ENCODE assay signal across 9 cellular contexts in genomic region chr5:90475436-90475980, GRCh38. TPM values are rescaled to one million over a fixed set of nuclear protein-coding genes. Genes with fewer than 3 reads are reported as not detected.
DNase-seq lines count a peak whose midpoint lies in the region; ATAC-seq and TF ChIP-seq lines count a peak whose summit lies in the region.
"Had no signal": no experiment of that assay in that cellular context is flagged by ENCODE, and none has a peak within 500 bp of the region (broad histone marks: within the 10 kb centered on the region; RNA-seq: fewer than 3 reads in every experiment).

No MANE protein-coding gene starts in this region.

- peak overlapping the region; percentile 94 for H3K4me3 Mint-ChIP-seq in activated T-cell treated with anti-CD3 and anti-CD28 coated beads, Interleukin-2, amount 50 U/mL, for 24 hours
- H3K4me3 Mint-ChIP-seq in T-helper 17 cell = peak overlapping the region; percentile 98
- peak overlapping the region; percentile 96 for H3K4me3 Mint-ChIP-seq in glutamatergic neuron (ENCODE audit: unreplicated experiment)

- ATAC-seq in T-helper 17 cell = no peak

- H3K36me3 Mint-ChIP-seq in activated T-cell treated with anti-CD3 and anti-CD28 coated beads, Interleukin-2, amount 50 U/mL, for 24 hours (ENCODE audit: low read depth) = peaks cover 48% of the 10 kb centered on the region
- peaks cover 5% of the 10 kb centered on the region for H3K36me3 Mint-ChIP-seq in T-helper 17 cell (ENCODE audit: low read depth)
- no peaks in the 10 kb centered on the region for H3K36me3 Mint-ChIP-seq in glutamatergic neuron (ENCODE audit: unreplicated experiment)

- peak overlapping the region; percentile 20 for H3K27ac Mint-ChIP-seq in activated T-cell treated with anti-CD3 and anti-CD28 coated beads, Interleukin-2, amount 50 U/mL, for 24 hours
- H3K27ac Mint-ChIP-seq in T-helper 17 cell = no peak overlapping the region
- H3K27ac Mint-ChIP-seq in glutamatergic neuron (ENCODE audit: unreplicated experiment) = no peak overlapping the region

- H3K27ac ChIP-seq in suprapubic skin = no peak overlapping the region
- H3K27ac ChIP-seq in coronary artery = no peak overlapping the region
- no peak overlapping the region for H3K27ac ChIP-seq in effector memory CD4-positive, alpha-beta T cell (ENCODE audit: insufficient read depth, low read length, poor library complexity, severe bottlenecking)

- DNase-seq in activated T-cell treated with anti-CD3 and anti-CD28 coated beads, Interleukin-2, amount 50 U/mL, for 24 hours = no peak
- no peak for DNase-seq in activated T-cell treated with anti-CD3 and anti-CD28 coated beads, Interleukin-2, amount 50 U/mL, for 48 hours
- DNase-seq in T-helper 17 cell = no peak
- DNase-seq in glutamatergic neuron = no peak
- no peak for DNase-seq in suprapubic skin (ENCODE audit: low spot score in 2 of 2)
- DNase-seq in NCI-H2171 (lab: John Stamatoyannopoulos, UW) = no peak
- no peak for DNase-seq in coronary artery (ENCODE audit: low spot score)
- DNase-seq in effector memory CD4-positive, alpha-beta T cell = no peak
- DNase-seq: activated CD4-positive, alpha-beta T cell treated with anti-CD3 and anti-CD28 coated beads, Interleukin-2, amount 50 U/mL, for 4 hours had no signal

- H3K4me1 ChIP-seq in suprapubic skin = peaks cover 43% of the 10 kb centered on the region
- peaks cover 9% of the 10 kb centered on the region for H3K4me1 ChIP-seq in effector memory CD4-positive, alpha-beta T cell (ENCODE audit: control insufficient read depth, insufficient read depth, low read length, poor library complexity, severe bottlenecking)

- H3K36me3 ChIP-seq in suprapubic skin = no peaks in the 10 kb centered on the region
- peaks cover 4% of the 10 kb centered on the region for H3K36me3 ChIP-seq in effector memory CD4-positive, alpha-beta T cell (ENCODE audit: control insufficient read depth, insufficient read depth, low read length)

- H3K9me3 ChIP-seq in T-helper 17 cell (ENCODE audit: control insufficient read depth, low read length, poor library complexity, severe bottlenecking) (no peaks in the 10 kb centered on the region), suprapubic skin (no peaks in the 10 kb centered on the region)
- no peaks in the 10 kb centered on the region for H3K9me3 ChIP-seq in effector memory CD4-positive, alpha-beta T cell (ENCODE audit: control insufficient read depth, low read length)

- H3K4me3 ChIP-seq in suprapubic skin (peak overlapping the region; percentile 87), coronary artery (no peak overlapping the region)
- H3K4me3 ChIP-seq in effector memory CD4-positive, alpha-beta T cell (ENCODE audit: insufficient read depth, low read depth, low read length, poor library complexity, severe bottlenecking) = no peak overlapping the region

- no peak for TF ChIP-seq EP300 in suprapubic skin (IDR thresholded peaks at IDR 0.05)

- peaks cover 2% of the 10 kb centered on the region for H3K9me3 Mint-ChIP-seq in activated T-cell treated with anti-CD3 and anti-CD28 coated beads, Interleukin-2, amount 50 U/mL, for 24 hours
- H3K9me3 Mint-ChIP-seq in glutamatergic neuron (ENCODE audit: unreplicated experiment) = peaks cover 5% of the 10 kb centered on the region

- H3K27me3 Mint-ChIP-seq in activated T-cell treated with anti-CD3 and anti-CD28 coated beads, Interleukin-2, amount 50 U/mL, for 24 hours = no peaks in the 10 kb centered on the region
- H3K27me3 Mint-ChIP-seq in T-helper 17 cell = peaks cover 7% of the 10 kb centered on the region
- H3K27me3 Mint-ChIP-seq in glutamatergic neuron (ENCODE audit: unreplicated experiment) = peaks cover 5% of the 10 kb centered on the region

- no peak for TF ChIP-seq POLR2A in suprapubic skin (IDR thresholded peaks at IDR 0.05)

- no peaks in the 10 kb centered on the region for H3K27me3 ChIP-seq in suprapubic skin
- H3K27me3 ChIP-seq in effector memory CD4-positive, alpha-beta T cell (replicated peaks; ENCODE audit: control insufficient read depth, insufficient read depth, low read length, poor library complexity, severe bottlenecking) = no peaks in the 10 kb centered on the region

- 63% methylated on average over 17 of the region's 17 CpGs for WGBS in suprapubic skin

- no peak for TF ChIP-seq CTCF in glutamatergic neuron (IDR thresholded peaks at IDR 0.05; ENCODE audit: partially characterized antibody, unreplicated experiment)
- no peak for TF ChIP-seq CTCF in suprapubic skin (IDR thresholded peaks at IDR 0.05)
- TF ChIP-seq CTCF in coronary artery (IDR thresholded peaks at IDR 0.05) = no peak

- H3K4me1 Mint-ChIP-seq in activated T-cell treated with anti-CD3 and anti-CD28 coated beads, Interleukin-2, amount 50 U/mL, for 24 hours (ENCODE audit: low read depth) = peaks cover 39% of the 10 kb centered on the region
- H3K4me1 Mint-ChIP-seq in T-helper 17 cell = peaks cover 26% of the 10 kb centered on the region
- peaks cover 8% of the 10 kb centered on the region for H3K4me1 Mint-ChIP-seq in glutamatergic neuron (ENCODE audit: low read depth, unreplicated experiment)

RNA-seq across cellular contexts. Expression of gene POLR3G, which starts 0.8 kb away (rescaled TPM):
- total RNA-seq in T-helper 17 cell (under 1 TPM; 0.21 to 0.77 TPM), glutamatergic neuron (ENCODE audit: unreplicated experiment) (3.9 TPM), suprapubic skin (1 to 10 TPM; 3.2 to 7.3 (median 4.9) TPM)

RNA-seq across cellular contexts. Expression of gene MBLAC2, which starts 0.9 kb away (rescaled TPM):
- total RNA-seq in T-helper 17 cell = 1 to 10 TPM; 3.7 to 4.4 TPM
- 2.6 TPM for total RNA-seq in glutamatergic neuron (ENCODE audit: unreplicated experiment)
- 10 to 100 TPM in 2 of 4 donors, 1 to 10 TPM in 2; 6.0 to 10.3 (median 9.9) TPM for total RNA-seq in suprapubic skin

RNA-seq across cellular contexts. Expression of gene LYSMD3, which starts 53.9 kb away (rescaled TPM):
- total RNA-seq in T-helper 17 cell = 10 to 100 TPM; 17.8 to 24.7 TPM
- total RNA-seq in glutamatergic neuron (ENCODE audit: unreplicated experiment) = 7.8 TPM
- 10 to 100 TPM in 1 of 4 donors, 1 to 10 TPM in 3; 6.4 to 13.7 (median 8.4) TPM for total RNA-seq in suprapubic skin
